Comparison of ENCODE assay signal across 16 cellular contexts in the genomic region with DNA sequence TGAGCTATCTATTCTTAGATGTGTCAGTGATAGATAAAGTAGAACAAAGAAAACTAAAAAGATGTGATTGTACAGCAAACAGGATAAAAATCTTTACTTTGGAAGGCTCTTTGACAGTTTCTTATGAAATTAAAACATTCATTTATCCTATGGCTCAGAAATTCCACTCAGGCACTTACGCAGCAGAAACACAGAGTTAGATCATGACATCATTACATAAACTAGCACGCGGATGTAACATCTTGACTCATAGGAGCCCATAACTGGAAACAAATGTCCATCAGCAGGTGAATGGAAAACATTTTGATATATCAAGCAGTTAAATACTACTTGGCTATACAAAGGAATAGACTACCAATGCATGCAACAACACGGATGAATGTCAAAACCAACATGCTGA.
"Had no signal": no experiment of that assay in that cellular context is flagged by ENCODE, and none has a peak within 500 bp of the region (broad histone marks: within the 10 kb centered on the region; RNA-seq: fewer than 3 reads in every experiment).

No MANE protein-coding gene starts in this region.

- H3K27ac Mint-ChIP-seq: activated T-helper 17 cell treated with anti-CD3 and anti-CD28 coated beads, Interleukin-2, amount 50 U/mL, for 72 hours had no signal

- H3K4me3 ChIP-seq: ascending aorta, cardiac muscle cell, esophagus muscularis mucosa, gastrocnemius medialis, ovary, sigmoid colon had no signal

- H3K9me3 ChIP-seq: ascending aorta, esophagus muscularis mucosa, gastrocnemius medialis, ovary, sigmoid colon had no signal

- H3K9me3 Mint-ChIP-seq: activated T-helper 17 cell treated with anti-CD3 and anti-CD28 coated beads, Interleukin-2, amount 50 U/mL, for 72 hours; neural crest cell had no signal

- H3K4me1 Mint-ChIP-seq: neural crest cell had no signal

- DNase-seq: activated CD4-positive, CD25-positive, alpha-beta regulatory T cell treated with anti-CD3 and anti-CD28 coated beads, Interleukin-2, amount 50 U/mL, for 72 hours; activated naive CD4-positive, alpha-beta T cell treated with Interleukin-2 at 50 U/mL for 16 hours; gastrocnemius medialis; midbrain; ovary; sigmoid colon; stimulated activated CD4-positive, alpha-beta T cell treated with anti-CD3 and anti-CD28 coated beads, Interleukin-1b, Interleukin-23, amount 100 ng/mL, for 48 hours; T-helper 1 cell; T1000 had no signal

- H3K4me3 Mint-ChIP-seq: activated T-helper 17 cell treated with anti-CD3 and anti-CD28 coated beads, Interleukin-2, amount 50 U/mL, for 72 hours; neural crest cell had no signal

- H3K4me1 ChIP-seq: ascending aorta, esophagus muscularis mucosa, gastrocnemius medialis, sigmoid colon had no signal

- ATAC-seq: activated T-helper 17 cell treated with anti-CD3 and anti-CD28 coated beads, Interleukin-2, amount 50 U/mL, for 72 hours had no signal

- FAIRE-seq: colon, islet of Langerhans had no signal

- H3K27me3 ChIP-seq: ascending aorta, cardiac muscle cell, esophagus muscularis mucosa, gastrocnemius medialis, ovary, sigmoid colon had no signal

- H3K27me3 Mint-ChIP-seq: activated T-helper 17 cell treated with anti-CD3 and anti-CD28 coated beads, Interleukin-2, amount 50 U/mL, for 72 hours had no signal

- H3K36me3 ChIP-seq: ovary had no signal

- H3K27ac ChIP-seq: ascending aorta, cardiac muscle cell, esophagus muscularis mucosa, gastrocnemius medialis, ovary, sigmoid colon had no signal
